22 cellular contexts compared by ENCODE assay signal in genomic region chr19:29091127-29091526, GRCh38.
"Had no signal": no experiment of that assay in that cellular context is flagged by ENCODE, and none has a peak within 500 bp of the region (broad histone marks: within the 10 kb centered on the region; RNA-seq: fewer than 3 reads in every experiment).

No MANE protein-coding gene starts in this region.

- H3K36me3 Mint-ChIP-seq: mesothelial cell of epicardium; natural killer cell treated with Interleukin-12 subunit alpha and Interleukin-12 subunit beta and Interleukin-15 and Interleukin-18, amount 100 ng/mL, for 72 hours; stimulated activated memory B cell treated with anti-CD40 and anti-IgM and Interleukin-4, amounts not matched to agents 10 μg/mL and 1 μg/mL and 100 μg/mL, for 72 hours had no signal

- H3K4me1 ChIP-seq: esophagus muscularis mucosa, psoas muscle, spleen, tibial artery, upper lobe of left lung had no signal

- ATAC-seq: effector memory CD8-positive, alpha-beta T cell; gastrocnemius medialis; heart right ventricle; left colon; natural killer cell treated with Interleukin-12 subunit alpha and Interleukin-12 subunit beta and Interleukin-15 and Interleukin-18, amount 100 ng/mL, for 72 hours; psoas muscle; sciatic nerve; stimulated activated memory B cell treated with anti-CD40 and anti-IgM and Interleukin-4, amounts not matched to agents 10 μg/mL and 1 μg/mL and 100 μg/mL, for 72 hours had no signal

- H3K36me3 ChIP-seq: esophagus muscularis mucosa, gastrocnemius medialis, heart right ventricle, neutrophil, spleen, tibial artery, upper lobe of left lung, vagina had no signal

- H3K9me3 ChIP-seq: esophagus muscularis mucosa, gastrocnemius medialis, heart right ventricle, neutrophil, psoas muscle, tibial artery, upper lobe of left lung, vagina had no signal

- H3K27ac Mint-ChIP-seq: dendritic cell treated with granulocyte-macrophage colony-stimulating factor and Interleukin-4, amounts not matched to agents 40 ng/mL and 50 ng/mL, for 4 days; effector memory CD8-positive, alpha-beta T cell; mesothelial cell of epicardium; natural killer cell treated with Interleukin-12 subunit alpha and Interleukin-12 subunit beta and Interleukin-15 and Interleukin-18, amount 100 ng/mL, for 72 hours; stimulated activated memory B cell treated with anti-CD40 and anti-IgM and Interleukin-4, amounts not matched to agents 10 μg/mL and 1 μg/mL and 100 μg/mL, for 72 hours; stimulated activated naive CD8-positive, alpha-beta T cell treated with anti-CD3 and anti-CD28 coated beads, Interleukin-15, Interleukin-2, amounts not matched to agents 100 ng/mL and 50 ng/mL, for 24 hours had no signal

- H3K27me3 Mint-ChIP-seq: dendritic cell treated with granulocyte-macrophage colony-stimulating factor and Interleukin-4, amounts not matched to agents 40 ng/mL and 50 ng/mL, for 4 days; natural killer cell treated with Interleukin-12 subunit alpha and Interleukin-12 subunit beta and Interleukin-15 and Interleukin-18, amount 100 ng/mL, for 72 hours; stimulated activated memory B cell treated with anti-CD40 and anti-IgM and Interleukin-4, amounts not matched to agents 10 μg/mL and 1 μg/mL and 100 μg/mL, for 72 hours had no signal

- H3K27me3 ChIP-seq: gastrocnemius medialis, neutrophil, spleen, tibial artery, upper lobe of left lung, vagina had no signal

- H3K4me1 Mint-ChIP-seq: stimulated activated memory B cell treated with anti-CD40 and anti-IgM and Interleukin-4, amounts not matched to agents 10 μg/mL and 1 μg/mL and 100 μg/mL, for 72 hours had no signal

- H3K9me3 Mint-ChIP-seq: effector memory CD8-positive, alpha-beta T cell; mesothelial cell of epicardium; natural killer cell treated with Interleukin-12 subunit alpha and Interleukin-12 subunit beta and Interleukin-15 and Interleukin-18, amount 100 ng/mL, for 72 hours had no signal

- H3K4me3 ChIP-seq: esophagus muscularis mucosa, gastrocnemius medialis, heart right ventricle, psoas muscle, spleen, tibial artery, upper lobe of left lung, vagina had no signal

- H3K4me3 Mint-ChIP-seq: dendritic cell treated with granulocyte-macrophage colony-stimulating factor and Interleukin-4, amounts not matched to agents 40 ng/mL and 50 ng/mL, for 4 days; effector memory CD8-positive, alpha-beta T cell; mesothelial cell of epicardium; natural killer cell treated with Interleukin-12 subunit alpha and Interleukin-12 subunit beta and Interleukin-15 and Interleukin-18, amount 100 ng/mL, for 72 hours; stimulated activated memory B cell treated with anti-CD40 and anti-IgM and Interleukin-4, amounts not matched to agents 10 μg/mL and 1 μg/mL and 100 μg/mL, for 72 hours; stimulated activated naive CD8-positive, alpha-beta T cell treated with anti-CD3 and anti-CD28 coated beads, Interleukin-15, Interleukin-2, amounts not matched to agents 100 ng/mL and 50 ng/mL, for 24 hours had no signal

- H3K27ac ChIP-seq: epithelial cell of prostate, esophagus muscularis mucosa, gastrocnemius medialis, heart right ventricle, neutrophil, psoas muscle, spleen, tibial artery, upper lobe of left lung, vagina had no signal

- DNase-seq: effector memory CD8-positive, alpha-beta T cell; gastrocnemius medialis; heart right ventricle; left colon; mammary epithelial cell; psoas muscle; spleen; stimulated activated CD4-positive, alpha-beta T cell treated with anti-CD3 and anti-CD28 coated beads, Interleukin-15, amount 100 ng/mL, for 24 hours; stimulated activated CD4-positive, alpha-beta T cell treated with anti-CD3 and anti-CD28 coated beads, Interleukin-1b, Interleukin-23, amount 100 ng/mL, for 48 hours; stimulated activated CD4-positive, alpha-beta T cell treated with anti-CD3 and anti-CD28 coated beads, Interleukin-4, amount 100 ng/mL, for 24 hours; tibial artery; upper lobe of left lung had no signal
